Comparison of ENCODE assay signal across 24 cellular contexts in the genomic region with DNA sequence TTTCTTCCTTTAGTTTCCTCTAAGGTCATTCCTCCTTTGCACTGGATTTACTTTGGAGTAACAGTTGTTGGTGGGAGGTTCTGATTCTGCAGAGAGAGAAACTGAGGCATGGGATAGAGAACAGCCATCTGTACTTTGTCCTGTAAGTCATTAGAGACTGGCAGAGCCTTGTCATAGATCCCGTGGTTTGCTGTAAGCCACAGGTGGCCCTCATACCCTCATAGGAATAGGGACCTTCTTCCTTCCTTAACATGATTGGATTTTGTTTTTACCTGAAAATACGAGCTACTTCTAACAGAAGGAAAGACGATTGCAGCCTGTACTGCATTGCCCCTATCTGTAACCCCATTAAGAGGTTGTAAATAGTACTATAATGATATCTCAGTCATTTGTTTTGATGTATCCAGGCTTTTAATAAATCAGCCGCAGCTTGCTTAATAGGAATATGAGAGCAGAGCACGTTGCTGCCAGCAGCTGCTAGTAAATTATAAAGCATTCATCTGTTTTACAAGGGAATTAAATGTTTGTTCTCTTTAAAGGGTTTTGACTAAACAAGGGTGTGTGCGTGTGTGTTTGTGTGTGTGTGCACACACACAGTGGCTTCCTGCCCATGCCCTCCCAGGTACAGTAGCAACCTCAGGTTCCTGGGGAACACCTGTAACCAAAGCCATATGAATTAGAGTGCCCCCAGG.
DNase-seq lines count a peak whose midpoint lies in the region; TF ChIP-seq lines count a peak whose summit lies in the region.
"Had no signal": no experiment of that assay in that cellular context is flagged by ENCODE, and none has a peak within 500 bp of the region (broad histone marks: within the 10 kb centered on the region; RNA-seq: fewer than 3 reads in every experiment).

No MANE protein-coding gene starts in this region.

- H4K8ac ChIP-seq in H9 (replicated peaks; ENCODE audit: insufficient read length, low read depth, low read length): no peak overlapping the region

- H3K9me3 ChIP-seq in H9 (ENCODE audit: control insufficient read depth, low read depth, low read length): no peaks in the 10 kb centered on the region
- no peaks in the 10 kb centered on the region for H3K9me3 ChIP-seq in OCI-LY7 (ENCODE audit: low read length)
- H3K9me3 ChIP-seq: spleen had no signal

- TF ChIP-seq CTCF in H9 (conservative IDR thresholded peaks at IDR 0.05) (no peak), OCI-LY7 (conservative IDR thresholded peaks at IDR 0.05; ENCODE audit: low read length) (no peak), HFFc6 (IDR thresholded peaks at IDR 0.05) (no peak)

- H3K9me2 ChIP-seq in OCI-LY7 (ENCODE audit: insufficient read depth, low read length): no peaks in the 10 kb centered on the region

- H3K4me3 ChIP-seq in OCI-LY7 (ENCODE audit: low read depth, low read length, poor library complexity, severe bottlenecking): no peak overlapping the region
- H3K4me3 ChIP-seq: neural progenitor cell, spleen had no signal

- no peaks in the 10 kb centered on the region; the same call in 1 of the 2 replicates for H3K36me3 ChIP-seq in OCI-LY7 (ENCODE audit: insufficient read depth, low read length)
- H3K36me3 ChIP-seq: neural progenitor cell, spleen had no signal

- no TSS peak for BruUV-seq in OCI-LY7 (replicated peaks; lab: Mats Ljungman, UMichigan)

- H3K36me3 Mint-ChIP-seq in H9 (ENCODE audit: insufficient read depth in 1 of 3, low read depth in 3 of 3) (no peaks in the 10 kb centered on the region), HFFc6 (ENCODE audit: low read depth) (no peaks in the 10 kb centered on the region)
- H3K36me3 Mint-ChIP-seq: activated naive CD4-positive, alpha-beta T cell treated with anti-CD3 and anti-CD28 coated beads, Interleukin-2, amount 10 ng/mL, durations not matched to agents 7 days and 5 days; neural progenitor cell had no signal

- H3K4me3 Mint-ChIP-seq in H9: no peak overlapping the region
- no peak overlapping the region for H3K4me3 Mint-ChIP-seq in HFFc6
- H3K4me3 Mint-ChIP-seq: activated B cell treated with CpG ODN at 0.5 μM for 24 hours; activated naive CD4-positive, alpha-beta T cell treated with anti-CD3 and anti-CD28 coated beads, Interleukin-2, amount 10 ng/mL, durations not matched to agents 7 days and 5 days; activated T-cell treated with anti-CD3 and anti-CD28 coated beads, Interleukin-2, amount 50 U/mL, for 4 hours; central memory CD8-positive, alpha-beta T cell; neural progenitor cell; T-helper 2 cell treated with Interferon-gamma antibody and Interleukin-4, amounts not matched to agents 5 μg/mL and 100 μg/mL, for 36 hours had no signal

- H4K20me1 ChIP-seq in H9 (ENCODE audit: control insufficient read depth, insufficient read depth, insufficient read length): no peaks in the 10 kb centered on the region
- H4K20me1 ChIP-seq in OCI-LY7 (ENCODE audit: insufficient read depth, low read length): no peaks in the 10 kb centered on the region; the same call in 1 of the 2 replicates

- no peaks in the 10 kb centered on the region for H3K27me3 ChIP-seq in H9 (ENCODE audit: insufficient read depth, low read length)
- H3K27me3 ChIP-seq: neural progenitor cell, spleen had no signal

- no peak overlapping the region for H3K9ac ChIP-seq in H9 (ENCODE audit: extremely low read depth, insufficient read length, low read length)
- H3K9ac ChIP-seq: neural progenitor cell had no signal

- intact Hi-C loops in OCI-LY7 (cut with micrococcal nuclease; ENCODE audit: unreplicated experiment): no loop called here

- no peak overlapping the region for H2BK12ac ChIP-seq in H9 (ENCODE audit: insufficient read length, low read depth, low read length)

- H4K91ac ChIP-seq in H9 (ENCODE audit: insufficient read length, low read depth, low read length): no peak overlapping the region

- no peak overlapping the region for H3K4ac ChIP-seq in H9 (ENCODE audit: low read depth, low read length)

- CTCF ChIA-PET in OCI-LY7 (lab: Charles Lee; ENCODE audit: unreplicated experiment): no interaction called here

- no peak overlapping the region for H3K23ac ChIP-seq in H9 (ENCODE audit: insufficient read length, low read depth, low read length)

- no peak overlapping the region for H2BK20ac ChIP-seq in H9 (ENCODE audit: low read depth, low read length, poor library complexity, severe bottlenecking)

- H2AFZ ChIP-seq in H9 (ENCODE audit: low read length): no peak overlapping the region
- H2AFZ ChIP-seq in OCI-LY7 (ENCODE audit: low read length): no peak overlapping the region
- H2AFZ ChIP-seq: neural progenitor cell had no signal

- no peak overlapping the region for H3T11ph ChIP-seq in H9 (ENCODE audit: low read length)

- H3K27me3 Mint-ChIP-seq in H9 (ENCODE audit: low read depth) (peaks cover 10% of the 10 kb centered on the region; the same call in 1 of the 2 replicates), HFFc6 (ENCODE audit: insufficient read depth) (no peaks in the 10 kb centered on the region)
- H3K27me3 Mint-ChIP-seq: activated B cell treated with CpG ODN at 0.5 μM for 24 hours; activated naive CD4-positive, alpha-beta T cell treated with anti-CD3 and anti-CD28 coated beads, Interleukin-2, amount 10 ng/mL, durations not matched to agents 7 days and 5 days; central memory CD8-positive, alpha-beta T cell had no signal

- no peak overlapping the region for H4K5ac ChIP-seq in H9 (ENCODE audit: insufficient read length, low read depth, low read length)

- H2BK120ac ChIP-seq in H9 (ENCODE audit: low read depth, low read length, poor library complexity, severe bottlenecking): no peak overlapping the region

- H3K27ac ChIP-seq in H9 (ENCODE audit: insufficient read length, low read depth, low read length) (no peak overlapping the region), OCI-LY7 (ENCODE audit: low read depth, low read length, poor library complexity, severe bottlenecking) (no peak overlapping the region)
- H3K27ac ChIP-seq: C4-2B, neural progenitor cell, spleen had no signal

- DNase-seq in COLO668 (lab: John Stamatoyannopoulos, UW; ENCODE audit: unreplicated experiment) (peak; percentile 71), NCI-H1105 treated with DMSO at 0.1 percent for 48 hours (lab: John Stamatoyannopoulos, UW) (peak; percentile 88), NCI-H2196 (lab: John Stamatoyannopoulos, UW; ENCODE audit: unreplicated experiment) (peak; percentile 55), SW480 (ENCODE audit: low spot score) (peak; percentile 60), H9 (no peak), OCI-LY7 (ENCODE audit: low spot score) (no peak), HFFc6 (no peak), nucleus accumbens (lab: John Stamatoyannopoulos, UW) (no peak)
- DNase-seq: activated B cell treated with CpG ODN at 0.5 μM for 24 hours; activated naive CD4-positive, alpha-beta T cell treated with anti-CD3 and anti-CD28 coated beads, Interleukin-2, amount 10 ng/mL, durations not matched to agents 7 days and 5 days; activated T-cell treated with anti-CD3 and anti-CD28 coated beads, Interleukin-2, amount 50 U/mL, for 4 hours; anterior cingulate cortex; DMS 273 treated with DMSO at 0.1 percent for 48 hours; H7; IMR-90; midbrain; NCI-H524; spleen; stimulated activated CD8-positive, alpha-beta memory T cell treated with anti-CD3 and anti-CD28 coated beads, Interleukin-4, amount 100 ng/mL, for 48 hours; substantia nigra had no signal

- no peak overlapping the region for H2BK15ac ChIP-seq in H9 (ENCODE audit: low read depth, low read length)

- no peaks in the 10 kb centered on the region for H3K79me1 ChIP-seq in H9 (ENCODE audit: insufficient read depth, low read depth, low read length, poor library complexity, severe bottlenecking)

- no peaks in the 10 kb centered on the region for H3K79me2 ChIP-seq in H9 (ENCODE audit: insufficient read depth, low read length)
- H3K79me2 ChIP-seq in OCI-LY7 (ENCODE audit: insufficient read depth, low read depth, low read length): peaks cover 51% of the 10 kb centered on the region

- H3K4me1 ChIP-seq in H9 (ENCODE audit: insufficient read depth, low read length): no peaks in the 10 kb centered on the region
- H3K4me1 ChIP-seq in OCI-LY7 (ENCODE audit: insufficient read depth, low read length, poor library complexity, severe bottlenecking): peaks cover 48% of the 10 kb centered on the region
- H3K4me1 ChIP-seq: neural progenitor cell had no signal

- no CpG with 5 or more reads among the region's 6 CpGs for WGBS in H9 (ENCODE audit: extremely low coverage, insufficient read length, low lambda C conversion rate)

- H3K23me2 ChIP-seq in H9 (ENCODE audit: insufficient read length, low read depth, low read length, poor library complexity, severe bottlenecking): no peaks in the 10 kb centered on the region

- H3K9me3 Mint-ChIP-seq in H9: no peaks in the 10 kb centered on the region
- H3K9me3 Mint-ChIP-seq in HFFc6: peaks cover 11% of the 10 kb centered on the region
- H3K9me3 Mint-ChIP-seq: activated naive CD4-positive, alpha-beta T cell treated with anti-CD3 and anti-CD28 coated beads, Interleukin-2, amount 10 ng/mL, durations not matched to agents 7 days and 5 days; activated T-cell treated with anti-CD3 and anti-CD28 coated beads, Interleukin-2, amount 50 U/mL, for 4 hours; central memory CD8-positive, alpha-beta T cell; neural progenitor cell; T-helper 2 cell treated with Interferon-gamma antibody and Interleukin-4, amounts not matched to agents 5 μg/mL and 100 μg/mL, for 36 hours had no signal

- H2AK5ac ChIP-seq in H9 (ENCODE audit: insufficient read length, low read length): no peak overlapping the region

- H3K18ac ChIP-seq in H9 (ENCODE audit: insufficient read length, low read depth, low read length): no peak overlapping the region

- no peak overlapping the region for H3K27ac Mint-ChIP-seq in H9
- no peak overlapping the region for H3K27ac Mint-ChIP-seq in HFFc6
- H3K27ac Mint-ChIP-seq: activated B cell treated with CpG ODN at 0.5 μM for 24 hours; activated naive CD4-positive, alpha-beta T cell treated with anti-CD3 and anti-CD28 coated beads, Interleukin-2, amount 10 ng/mL, durations not matched to agents 7 days and 5 days; neural progenitor cell; T-helper 2 cell treated with Interferon-gamma antibody and Interleukin-4, amounts not matched to agents 5 μg/mL and 100 μg/mL, for 36 hours had no signal

- no peak overlapping the region for H3K56ac ChIP-seq in H9 (ENCODE audit: insufficient read length, low read depth, low read length)

- POLR2A ChIA-PET in OCI-LY7 (lab: Charles Lee): interaction anchor here (0.6 to 0.8 kb wide), 2 partner anchors 10 to 13 kb away, joined by 3 read pairs; no protein-coding TSS in a partner anchor

- H3K4me2 ChIP-seq in H9 (ENCODE audit: insufficient read depth, insufficient read length, low read length): no peak overlapping the region
- no peak overlapping the region for H3K4me2 ChIP-seq in OCI-LY7 (ENCODE audit: low read length)
- H3K4me2 ChIP-seq: neural progenitor cell had no signal

- H2BK5ac ChIP-seq in H9 (ENCODE audit: insufficient read length, low read length): no peak overlapping the region

- H3K14ac ChIP-seq in H9 (ENCODE audit: insufficient read depth, low read length): no peak overlapping the region

- H3K4me1 Mint-ChIP-seq in H9 (no peaks in the 10 kb centered on the region), HFFc6 (ENCODE audit: low read depth) (no peaks in the 10 kb centered on the region)
- H3K4me1 Mint-ChIP-seq: activated naive CD4-positive, alpha-beta T cell treated with anti-CD3 and anti-CD28 coated beads, Interleukin-2, amount 10 ng/mL, durations not matched to agents 7 days and 5 days; central memory CD8-positive, alpha-beta T cell; neural progenitor cell had no signal

Comparison
In these comparisons a context has a peak if more than half of its experiments do, and no peak if none do; other contexts are left out.
1. DNase-seq: peak in COLO668 (single experiment), NCI-H1105 treated with DMSO at 0.1 percent for 48 hours (single experiment), NCI-H2196 (single experiment) and SW480 (single experiment); none in H9 (single experiment), OCI-LY7 (single experiment), HFFc6 (single experiment) and nucleus accumbens (0 of 56).